Comparison of ENCODE assay signal across 20 cellular contexts in genomic region chr6:34275128-34275804, GRCh38. TPM values are rescaled to one million over a fixed set of nuclear protein-coding genes. Genes with fewer than 3 reads are reported as not detected.
DNase-seq lines count a peak whose midpoint lies in the region; ATAC-seq, FAIRE-seq and TF ChIP-seq lines count a peak whose summit lies in the region.
"Had no signal": no experiment of that assay in that cellular context is flagged by ENCODE, and none has a peak within 500 bp of the region (broad histone marks: within the 10 kb centered on the region; RNA-seq: fewer than 3 reads in every experiment).

No MANE protein-coding gene starts in this region.

- no TSS peak for BruUV-seq in HepG2 (replicated peaks; lab: Mats Ljungman, UMichigan)

- no peak for TF ChIP-seq RAD21 in HepG2 (CRISPR knock-in tag; IDR thresholded peaks at IDR 0.05)

- H3K36me3 ChIP-seq in HepG2 (replicated peaks in 1 of 2; ENCODE audit: control insufficient read depth in 1 of 2, insufficient read depth in 2 of 2, low read length in 2 of 2) (no peaks in the 10 kb centered on the region), right lobe of liver (peaks cover 0 to 7% (median 0%) of the 10 kb centered on the region in 4 donors)

- no peak overlapping the region for H3K9ac ChIP-seq in HepG2 (ENCODE audit: insufficient read depth, low read depth, low read length)

- TF ChIP-seq EP300 in HepG2 (IDR thresholded peaks at IDR 0.05; ENCODE audit: low read depth in 2 of 2, low read length in 2 of 2) (no peak), HepG2 (CRISPR knock-in tag; IDR thresholded peaks at IDR 0.05; ENCODE audit: borderline replicate concordance) (no peak)

- POLR2A ChIA-PET in HepG2 (lab: Yijun Ruan, JAX) = no interaction called here

- H3K79me2 ChIP-seq in HepG2 (ENCODE audit: insufficient read depth, low read length) = no peaks in the 10 kb centered on the region

- TF ChIP-seq CTCF in HepG2 (CRISPR knock-in tag; IDR thresholded peaks at IDR 0.05) (no peak), right lobe of liver (IDR thresholded peaks at IDR 0.05) (no peak)

- no peak overlapping the region for H3K4me2 ChIP-seq in HepG2 (ENCODE audit: low read depth, low read length)

- ATAC-seq in HepG2 (no peak), right lobe of liver (no peak), GM18519 (IDR thresholded peaks at IDR 0.05; ENCODE audit: low FRiP score, unreplicated experiment) (no peak)
- ATAC-seq: right cardiac atrium had no signal

- no peaks in the 10 kb centered on the region for H3K9me3 ChIP-seq in HepG2 (ENCODE audit: low read length)
- no peaks in the 10 kb centered on the region for H3K9me3 ChIP-seq in right lobe of liver

- no peaks in the 10 kb centered on the region for H4K20me1 ChIP-seq in HepG2 (ENCODE audit: insufficient read depth, low read length)

- H3K27ac Mint-ChIP-seq in dendritic cell treated with granulocyte-macrophage colony-stimulating factor and Interleukin-4, amounts not matched to agents 40 ng/mL and 50 ng/mL, for 4 days = peak overlapping the region; percentile 12
- H3K27ac Mint-ChIP-seq: activated CD4-positive, alpha-beta T cell treated with anti-CD3 and anti-CD28 coated beads, Interleukin-2, amount 10 ng/mL, durations not matched to agents 24 days and 14 days had no signal

- TF ChIP-seq POLR2A in HepG2 (IDR thresholded peaks at IDR 0.05; ENCODE audit: insufficient read depth in 1 of 2, low read depth in 2 of 2, low read length in 2 of 2) (no peak), right lobe of liver (IDR thresholded peaks at IDR 0.05) (no peak)

- no peak overlapping the region for H2AFZ ChIP-seq in HepG2 (ENCODE audit: low read length)

- no peak overlapping the region for H3K4me3 Mint-ChIP-seq in dendritic cell treated with granulocyte-macrophage colony-stimulating factor and Interleukin-4, amounts not matched to agents 40 ng/mL and 50 ng/mL, for 4 days
- H3K4me3 Mint-ChIP-seq: activated CD4-positive, alpha-beta T cell treated with anti-CD3 and anti-CD28 coated beads, Interleukin-2, amount 10 ng/mL, durations not matched to agents 24 days and 14 days; CD14-positive monocyte had no signal

- H3K4me1 ChIP-seq in HepG2 (ENCODE audit: insufficient read depth, low read length) (peaks cover 52% of the 10 kb centered on the region), right lobe of liver (peaks cover 0 to 10% (median 3%) of the 10 kb centered on the region in 4 donors)

- H3K27me3 ChIP-seq in HepG2 (ENCODE audit: control insufficient read depth in 1 of 2, insufficient read depth in 2 of 2, low read length in 2 of 2) (no peaks in the 10 kb centered on the region), right lobe of liver (no peaks in the 10 kb centered on the region)
- H3K27me3 ChIP-seq: dorsolateral prefrontal cortex had no signal

- no peaks in the 10 kb centered on the region for H3K27me3 Mint-ChIP-seq in dendritic cell treated with granulocyte-macrophage colony-stimulating factor and Interleukin-4, amounts not matched to agents 40 ng/mL and 50 ng/mL, for 4 days
- H3K27me3 Mint-ChIP-seq: activated CD4-positive, alpha-beta T cell treated with anti-CD3 and anti-CD28 coated beads, Interleukin-2, amount 10 ng/mL, durations not matched to agents 24 days and 14 days had no signal

- peaks cover 32% of the 10 kb centered on the region for H3K36me3 Mint-ChIP-seq in dendritic cell treated with granulocyte-macrophage colony-stimulating factor and Interleukin-4, amounts not matched to agents 40 ng/mL and 50 ng/mL, for 4 days (ENCODE audit: low read depth)

- no peak for FAIRE-seq in HepG2 (lab: Jason Lieb, UNC)
- FAIRE-seq: H54 had no signal

- H3K27ac ChIP-seq in HepG2 (ENCODE audit: extremely low read length, insufficient read depth, low read length) (no peak overlapping the region), right lobe of liver (no peak overlapping the region)
- H3K27ac ChIP-seq: dorsolateral prefrontal cortex had no signal

- in situ Hi-C loops in HepG2 (cut with HindIII; ENCODE audit: extremely low pct_ligation_motif_present, low pct_unique_long_range_greater_than_20kb) = no loop called here
- in situ Hi-C loops in G401 (cut with HindIII; ENCODE audit: low sequenced_read_pairs) = no loop called here

- intact Hi-C loops in HepG2 (cut with micrococcal nuclease; ENCODE audit: unreplicated experiment) = no loop called here
- intact Hi-C loops in right lobe of liver (cut with DNase I) = no loop called here
- intact Hi-C loops in dendritic cell treated with granulocyte-macrophage colony-stimulating factor and Interleukin-4, amounts not matched to agents 40 ng/mL and 50 ng/mL, for 4 days (cut with micrococcal nuclease) = no loop called here

- WGBS in HepG2 (ENCODE audit: low lambda C conversion rate) = 98% methylated on average over 3 of the region's 3 CpGs
- 100% methylated on average over 3 of the region's 3 CpGs for WGBS in right lobe of liver (ENCODE audit: insufficient coverage, low coverage, low lambda C conversion rate, missing lambda C conversion rate)

- DNase-seq in HepG2 (ENCODE audit: low spot score) (no peak), right lobe of liver (no peak), NCI-H69 (lab: John Stamatoyannopoulos, UW) (peak; percentile 28), G401 (ENCODE audit: low spot score) (no peak)
- no peak for DNase-seq in stimulated activated CD4-positive, alpha-beta T cell treated with anti-CD3 and anti-CD28 coated beads, Interleukin-4, amount 100 ng/mL, for 1 hour
- DNase-seq: activated CD4-positive, alpha-beta T cell treated with anti-CD3 and anti-CD28 coated beads, Interleukin-2, amount 10 ng/mL, durations not matched to agents 24 days and 14 days; activated CD8-positive, alpha-beta memory T cell treated with anti-CD3 and anti-CD28 coated beads, Interleukin-2, amount 50 U/mL, for 4 hours; activated gamma-delta T cell; amniotic stem cell; dorsolateral prefrontal cortex; hippocampal formation; KBM-7; NCI-H187; NCI-H526 treated with DMSO at 0.1 percent for 48 hours; right cardiac atrium; SIG-M5 had no signal

- H3K4me3 ChIP-seq in HepG2 (replicated peaks in 1 of 3; ENCODE audit: insufficient read depth in 1 of 3, low read depth in 2 of 3, low read length in 3 of 3) (no peak overlapping the region), right lobe of liver (no peak overlapping the region)
- H3K4me3 ChIP-seq: dorsolateral prefrontal cortex had no signal

- CTCF ChIA-PET in HepG2 (lab: Yijun Ruan, JAX; ENCODE audit: low intra/inter-chr PET ratio, low total read pairs) = no interaction called here

- no peaks in the 10 kb centered on the region for H3K9me3 Mint-ChIP-seq in dendritic cell treated with granulocyte-macrophage colony-stimulating factor and Interleukin-4, amounts not matched to agents 40 ng/mL and 50 ng/mL, for 4 days
- H3K9me3 Mint-ChIP-seq: activated CD4-positive, alpha-beta T cell treated with anti-CD3 and anti-CD28 coated beads, Interleukin-2, amount 10 ng/mL, durations not matched to agents 24 days and 14 days had no signal

- peaks cover 61% of the 10 kb centered on the region for H3K4me1 Mint-ChIP-seq in dendritic cell treated with granulocyte-macrophage colony-stimulating factor and Interleukin-4, amounts not matched to agents 40 ng/mL and 50 ng/mL, for 4 days (ENCODE audit: low read depth)

RNA-seq across cellular contexts. Expression of gene SMIM29, which starts 26.5 kb away (rescaled TPM):
- total RNA-seq in HepG2 (2016; rRNA removed; fragmentation: Illumina TruSeq; extraction: Trizol) (11.2 and 15.3 TPM in 2 replicates), right lobe of liver (10 to 100 TPM in 1 of 6 experiments, 1 to 10 TPM in 5; 5.0 to 13.4 (median 8.8) TPM)
- total RNA-seq in HepG2 (2016; cell fraction: cytosol; rRNA removed; fragmentation: Illumina TruSeq; extraction: Trizol; ENCODE audit: low read depth) = 78.6 and 81.3 TPM in 2 replicates
- total RNA-seq in HepG2 (2016; cell fraction: insoluble cytoplasmic fraction; rRNA removed; fragmentation: Illumina TruSeq; extraction: Trizol) = 9.2 and 15.5 TPM in 2 replicates
- 58.3 and 62.1 TPM in 2 replicates for total RNA-seq in HepG2 (2016; cell fraction: membrane; rRNA removed; fragmentation: Illumina TruSeq; extraction: Trizol)
- 7.2 and 10.1 TPM in 2 replicates for total RNA-seq in HepG2 (2016; cell fraction: nucleus; rRNA removed; fragmentation: Illumina TruSeq; extraction: Trizol)
- 8.8 and 11.9 TPM in 2 replicates for polyA plus RNA-seq in HepG2 (2011; rRNA removed)
- polyA plus RNA-seq in HepG2 (2011; cell fraction: cytosol; rRNA removed) = 9.0 and 13.2 TPM in 2 replicates
- polyA plus RNA-seq in HepG2 (2011; cell fraction: nucleus; rRNA removed) = 14.4 and 18.0 TPM in 2 replicates
- 3.4 and 5.5 TPM in 2 replicates for polyA plus RNA-seq in HepG2 (2012)
- 91.0 and 94.0 TPM in 2 replicates for polyA plus RNA-seq in HepG2 (2016; cell fraction: cytosol; fragmentation: Illumina TruSeq; extraction: Trizol; ENCODE audit: low read depth)
- 9.6 and 11.4 TPM in 2 replicates for polyA plus RNA-seq in HepG2 (2016; cell fraction: insoluble cytoplasmic fraction; fragmentation: Illumina TruSeq; extraction: Trizol; ENCODE audit: low read depth)
- polyA plus RNA-seq in HepG2 (2016; cell fraction: membrane; fragmentation: Illumina TruSeq; extraction: Trizol; ENCODE audit: low read depth) = 61.6 and 63.3 TPM in 2 replicates
- polyA plus RNA-seq in HepG2 (2016; cell fraction: nucleus; fragmentation: Illumina TruSeq; extraction: Trizol; ENCODE audit: insufficient read depth, low read depth) = 13.3 and 16.8 TPM in 2 replicates
- polyA minus RNA-seq in HepG2 (2011; rRNA and poly(A)+ RNA removed; ENCODE audit: low replicate concordance) = 13.5 and 15.5 TPM in 2 replicates
- 3.9 and 4.0 TPM in 2 replicates for polyA minus RNA-seq in HepG2 (2011; cell fraction: cytosol; rRNA and poly(A)+ RNA removed)
- 5.6 and 6.4 TPM in 2 replicates for polyA minus RNA-seq in HepG2 (2011; cell fraction: nucleus; rRNA and poly(A)+ RNA removed)
- total RNA-seq in G401 (2014; rRNA removed; shearing (Covaris generic)) = 15.0 and 17.2 TPM in 2 replicates

RNA-seq across cellular contexts. Expression of gene HMGA1, which starts 38.6 kb away (rescaled TPM):
- 145 and 150 TPM in 2 replicates for total RNA-seq in HepG2 (2016; rRNA removed; fragmentation: Illumina TruSeq; extraction: Trizol)
- 82.4 and 94.2 TPM in 2 replicates for total RNA-seq in HepG2 (2016; cell fraction: cytosol; rRNA removed; fragmentation: Illumina TruSeq; extraction: Trizol; ENCODE audit: low read depth)
- 136 and 144 TPM in 2 replicates for total RNA-seq in HepG2 (2016; cell fraction: insoluble cytoplasmic fraction; rRNA removed; fragmentation: Illumina TruSeq; extraction: Trizol)
- 218 and 242 TPM in 2 replicates for total RNA-seq in HepG2 (2016; cell fraction: membrane; rRNA removed; fragmentation: Illumina TruSeq; extraction: Trizol)
- 54.7 and 67.6 TPM in 2 replicates for total RNA-seq in HepG2 (2016; cell fraction: nucleus; rRNA removed; fragmentation: Illumina TruSeq; extraction: Trizol)
- polyA plus RNA-seq in HepG2 (2011; rRNA removed) = 110 and 117 TPM in 2 replicates
- polyA plus RNA-seq in HepG2 (2011; cell fraction: cytosol; rRNA removed) = 75.3 and 119 TPM in 2 replicates
- polyA plus RNA-seq in HepG2 (2011; cell fraction: nucleus; rRNA removed) = 94.8 and 98.5 TPM in 2 replicates
- polyA plus RNA-seq in HepG2 (2012) = 124 and 156 TPM in 2 replicates
- polyA plus RNA-seq in HepG2 (2016; cell fraction: cytosol; fragmentation: Illumina TruSeq; extraction: Trizol; ENCODE audit: low read depth) = 263 TPM in 2 replicates
- 365 and 450 TPM in 2 replicates for polyA plus RNA-seq in HepG2 (2016; cell fraction: insoluble cytoplasmic fraction; fragmentation: Illumina TruSeq; extraction: Trizol; ENCODE audit: low read depth)
- polyA plus RNA-seq in HepG2 (2016; cell fraction: membrane; fragmentation: Illumina TruSeq; extraction: Trizol; ENCODE audit: low read depth) = 531 and 581 TPM in 2 replicates
- 216 and 222 TPM in 2 replicates for polyA plus RNA-seq in HepG2 (2016; cell fraction: nucleus; fragmentation: Illumina TruSeq; extraction: Trizol; ENCODE audit: insufficient read depth, low read depth)
- 74.1 and 108 TPM in 2 replicates for polyA minus RNA-seq in HepG2 (2011; rRNA and poly(A)+ RNA removed; ENCODE audit: low replicate concordance)
- polyA minus RNA-seq in HepG2 (2011; cell fraction: cytosol; rRNA and poly(A)+ RNA removed) = 75.7 and 94.8 TPM in 2 replicates
- polyA minus RNA-seq in HepG2 (2011; cell fraction: nucleus; rRNA and poly(A)+ RNA removed) = 17.0 and 21.0 TPM in 2 replicates
- 10 to 100 TPM in 5 of 6 experiments, 1 to 10 TPM in 1; 7.9 to 23.6 (median 14.8) TPM for total RNA-seq in right lobe of liver
- 321 and 360 TPM in 2 replicates for total RNA-seq in G401 (2014; rRNA removed; shearing (Covaris generic))
